In the genomic region with DNA sequence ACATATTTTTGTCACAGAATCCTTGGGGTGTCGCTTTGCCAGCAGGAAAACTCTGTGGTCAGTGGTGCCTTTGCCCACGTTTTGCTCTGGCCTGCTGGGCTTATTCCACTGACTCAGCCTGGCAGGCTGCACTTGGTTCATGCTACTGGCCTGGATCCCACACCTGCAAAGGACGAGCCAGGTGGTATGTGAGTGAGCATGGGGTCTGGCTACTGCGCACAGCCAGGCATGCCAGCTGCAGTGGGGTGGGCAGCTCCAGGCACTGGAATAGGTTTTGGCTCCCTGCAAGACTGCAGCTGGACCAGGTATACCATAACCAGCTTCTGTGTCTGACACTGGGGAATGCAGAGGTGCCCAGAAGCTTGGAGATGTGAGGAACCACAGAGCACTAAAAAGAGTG, we compare ENCODE assay signal across 25 cellular contexts.
DNase-seq lines count a peak whose midpoint lies in the region; ATAC-seq, FAIRE-seq and TF ChIP-seq lines count a peak whose summit lies in the region.
"Had no signal": no experiment of that assay in that cellular context is flagged by ENCODE, and none has a peak within 500 bp of the region (broad histone marks: within the 10 kb centered on the region; RNA-seq: fewer than 3 reads in every experiment).

No MANE protein-coding gene starts in this region.

- no peak overlapping the region for H2BK5ac ChIP-seq in neuronal stem cell (ENCODE audit: low read length)

- TF ChIP-seq POLR2A in HepG2 (IDR thresholded peaks at IDR 0.05; ENCODE audit: insufficient read depth in 1 of 2, low read depth in 2 of 2, low read length in 2 of 2) (no peak), right lobe of liver (IDR thresholded peaks at IDR 0.05) (no peak)

- no peak for FAIRE-seq in HepG2 (lab: Jason Lieb, UNC)
- FAIRE-seq: A549, GM12892, GM19239, H1 had no signal

- H3K4ac ChIP-seq in neuronal stem cell (ENCODE audit: low read length) = no peak overlapping the region

- no peak for TF ChIP-seq RAD21 in HepG2 (CRISPR knock-in tag; IDR thresholded peaks at IDR 0.05)

- TF ChIP-seq CTCF in HepG2 (CRISPR knock-in tag; IDR thresholded peaks at IDR 0.05) = no peak
- no peak for TF ChIP-seq CTCF in right lobe of liver (IDR thresholded peaks at IDR 0.05)
- no peak for TF ChIP-seq CTCF in GM13977 (IDR thresholded peaks at IDR 0.05; ENCODE audit: extremely low read depth, insufficient read depth, missing control alignments)

- H2BK120ac ChIP-seq in neuronal stem cell (ENCODE audit: low read depth, low read length) = no peak overlapping the region

- no peaks in the 10 kb centered on the region for H3K79me2 ChIP-seq in HepG2 (ENCODE audit: insufficient read depth, low read length)

- intact Hi-C loops in HepG2 (cut with micrococcal nuclease; ENCODE audit: unreplicated experiment) = no loop called here
- intact Hi-C loops in right lobe of liver (cut with DNase I) = no loop called here

- in situ Hi-C loops in HepG2 (cut with HindIII; ENCODE audit: extremely low pct_ligation_motif_present, low pct_unique_long_range_greater_than_20kb) = no loop called here
- in situ Hi-C loops in GM13977 (cut with MboI; ENCODE audit: low pct_unique_long_range_greater_than_20kb, low sequenced_read_pairs, unreplicated experiment) = no loop called here

- H3K14ac ChIP-seq in neuronal stem cell (ENCODE audit: low read length) = no peak overlapping the region

- no peak overlapping the region for H3K27ac Mint-ChIP-seq in stimulated activated effector memory CD8-positive, alpha-beta T cell treated with anti-CD3 and anti-CD28 coated beads, Interleukin-12 subunit alpha, Interleukin-12 subunit beta, amount 100 ng/mL, for 72 hours
- H3K27ac Mint-ChIP-seq: CD14-positive monocyte; CD4-positive, alpha-beta memory T cell had no signal

- H3K23ac ChIP-seq in neuronal stem cell (ENCODE audit: low read depth, low read length, poor library complexity) = no peak overlapping the region

- H3K4me3 ChIP-seq in HepG2 (replicated peaks in 1 of 3; ENCODE audit: insufficient read depth in 1 of 3, low read depth in 2 of 3, low read length in 3 of 3) = no peak overlapping the region
- no peak overlapping the region for H3K4me3 ChIP-seq in right lobe of liver
- H3K4me3 ChIP-seq in neuronal stem cell (ENCODE audit: low read length in 2 of 2) = no peak overlapping the region
- H3K4me3 ChIP-seq: A549; BLaER1 treated with 17β-estradiol and CSF1 and Interleukin-3, amounts not matched to agents 10 nM and 100 nM; GM23248 had no signal

- H3K27ac ChIP-seq in HepG2 (ENCODE audit: extremely low read length, insufficient read depth, low read length) = no peak overlapping the region
- H3K27ac ChIP-seq in right lobe of liver = no peak overlapping the region
- no peak overlapping the region for H3K27ac ChIP-seq in neuronal stem cell (replicated peaks; ENCODE audit: low read length)
- H3K27ac ChIP-seq: A549; BLaER1 treated with 17β-estradiol and CSF1 and Interleukin-3, amounts not matched to agents 10 nM and 100 nM; GM23248 had no signal

- TF ChIP-seq EP300 in HepG2 (IDR thresholded peaks at IDR 0.05; ENCODE audit: low read depth in 2 of 2, low read length in 2 of 2) (no peak), HepG2 (CRISPR knock-in tag; IDR thresholded peaks at IDR 0.05; ENCODE audit: borderline replicate concordance) (no peak)

- BruUV-seq in HepG2 (replicated peaks; lab: Mats Ljungman, UMichigan) = no TSS peak

- H3K27me3 ChIP-seq in HepG2 (ENCODE audit: control insufficient read depth in 1 of 2, insufficient read depth in 2 of 2, low read length in 2 of 2) (no peaks in the 10 kb centered on the region), right lobe of liver (no peaks in the 10 kb centered on the region), neuronal stem cell (ENCODE audit: control insufficient read depth in 3 of 3, insufficient read depth in 3 of 3, low read depth in 1 of 3, low read length in 3 of 3) (peaks cover 0 to 1% (median 0%) of the 10 kb centered on the region in 3 experiments)
- H3K27me3 ChIP-seq: BE2C; BLaER1 treated with 17β-estradiol and CSF1 and Interleukin-3, amounts not matched to agents 10 nM and 100 nM had no signal

- peak overlapping the region; percentile 19 for H2AK5ac ChIP-seq in neuronal stem cell (ENCODE audit: low read depth, low read length)

- peaks cover 6% of the 10 kb centered on the region for H3K9me3 Mint-ChIP-seq in stimulated activated effector memory CD8-positive, alpha-beta T cell treated with anti-CD3 and anti-CD28 coated beads, Interleukin-12 subunit alpha, Interleukin-12 subunit beta, amount 100 ng/mL, for 72 hours

- H3K4me2 ChIP-seq in HepG2 (ENCODE audit: low read depth, low read length) (no peak overlapping the region), neuronal stem cell (ENCODE audit: insufficient read depth, low read length, poor library complexity, severe bottlenecking) (no peak overlapping the region)
- H3K4me2 ChIP-seq: A549; BLaER1 treated with 17β-estradiol and CSF1 and Interleukin-3, amounts not matched to agents 10 nM and 100 nM had no signal

- no peak overlapping the region for H3K4me3 Mint-ChIP-seq in stimulated activated effector memory CD8-positive, alpha-beta T cell treated with anti-CD3 and anti-CD28 coated beads, Interleukin-12 subunit alpha, Interleukin-12 subunit beta, amount 100 ng/mL, for 72 hours
- H3K4me3 Mint-ChIP-seq: CD14-positive monocyte; CD4-positive, alpha-beta memory T cell had no signal

- no peak overlapping the region for H4K8ac ChIP-seq in neuronal stem cell (ENCODE audit: low read depth, low read length)

- no peaks in the 10 kb centered on the region for H3K9me3 ChIP-seq in HepG2 (ENCODE audit: low read length)
- H3K9me3 ChIP-seq in right lobe of liver = no peaks in the 10 kb centered on the region
- H3K9me3 ChIP-seq in neuronal stem cell (replicated peaks in 1 of 2; ENCODE audit: control insufficient read depth in 2 of 2, insufficient read depth in 1 of 2, low read depth in 1 of 2, low read length in 2 of 2) = peaks cover 0 to 6% of the 10 kb centered on the region in 2 donors
- H3K9me3 ChIP-seq: A549, BE2C had no signal

- no peaks in the 10 kb centered on the region for H3K36me3 ChIP-seq in HepG2 (replicated peaks in 1 of 2; ENCODE audit: control insufficient read depth in 1 of 2, insufficient read depth in 2 of 2, low read length in 2 of 2)
- H3K36me3 ChIP-seq in right lobe of liver = no peaks in the 10 kb centered on the region
- no peaks in the 10 kb centered on the region for H3K36me3 ChIP-seq in neuronal stem cell (replicated peaks in 1 of 2; ENCODE audit: control insufficient read depth in 2 of 2, insufficient read depth in 2 of 2, low read length in 2 of 2)
- H3K36me3 ChIP-seq: BE2C; BLaER1 treated with 17β-estradiol and CSF1 and Interleukin-3, amounts not matched to agents 10 nM and 100 nM had no signal

- no peak overlapping the region for H2BK15ac ChIP-seq in neuronal stem cell (ENCODE audit: low read length)

- CTCF ChIA-PET in HepG2 (lab: Yijun Ruan, JAX; ENCODE audit: low intra/inter-chr PET ratio, low total read pairs) = no interaction called here

- H3K9ac ChIP-seq in HepG2 (ENCODE audit: insufficient read depth, low read depth, low read length) (no peak overlapping the region), neuronal stem cell (ENCODE audit: low read depth, low read length, poor library complexity) (no peak overlapping the region)
- H3K9ac ChIP-seq: BLaER1 treated with 17β-estradiol and CSF1 and Interleukin-3, amounts not matched to agents 10 nM and 100 nM; GM23248 had no signal

- no peaks in the 10 kb centered on the region for H3K79me1 ChIP-seq in neuronal stem cell (ENCODE audit: low read depth, low read length)

- no peak overlapping the region for H2AFZ ChIP-seq in HepG2 (ENCODE audit: low read length)
- H2AFZ ChIP-seq in neuronal stem cell (ENCODE audit: low read length) = peak overlapping the region; percentile 8
- H2AFZ ChIP-seq: GM23248 had no signal

- H3K4me1 ChIP-seq in HepG2 (ENCODE audit: insufficient read depth, low read length) (no peaks in the 10 kb centered on the region), right lobe of liver (no peaks in the 10 kb centered on the region), neuronal stem cell (ENCODE audit: control insufficient read depth in 2 of 2, insufficient read depth in 1 of 2, low read depth in 1 of 2, low read length in 2 of 2) (no peaks in the 10 kb centered on the region)
- H3K4me1 ChIP-seq: A549, BE2C had no signal

- no peak overlapping the region for H4K91ac ChIP-seq in neuronal stem cell (ENCODE audit: low read depth, low read length, poor library complexity)

- POLR2A ChIA-PET in HepG2 (lab: Yijun Ruan, JAX) = no interaction called here

- H2BK12ac ChIP-seq in neuronal stem cell (ENCODE audit: low read length) = no peak overlapping the region

- 21% methylated on average over 4 of the region's 4 CpGs for WGBS in HepG2 (ENCODE audit: low lambda C conversion rate)
- WGBS in right lobe of liver (ENCODE audit: insufficient coverage, low coverage, low lambda C conversion rate, missing lambda C conversion rate) = 40% methylated on average over 2 of the region's 4 CpGs
- no CpG with 5 or more reads among the region's 4 CpGs for WGBS in neuronal stem cell (ENCODE audit: extremely low coverage in 2 of 2, insufficient read length in 2 of 2, insufficient replicate concordance in 1 of 2), 2 donors

- peak overlapping the region; percentile 48 for H3K18ac ChIP-seq in neuronal stem cell (ENCODE audit: low read length)

- H4K20me1 ChIP-seq in HepG2 (ENCODE audit: insufficient read depth, low read length) = no peaks in the 10 kb centered on the region
- H4K20me1 ChIP-seq: BLaER1 treated with 17β-estradiol and CSF1 and Interleukin-3, amounts not matched to agents 10 nM and 100 nM had no signal

- ATAC-seq in HepG2 (peak; percentile 27; the same call in 2 of the 3 replicates), right lobe of liver (no peak), HG02870 (IDR thresholded peaks at IDR 0.05; ENCODE audit: unreplicated experiment) (no peak)
- peak; percentile 11 for ATAC-seq in stimulated activated effector memory CD8-positive, alpha-beta T cell treated with anti-CD3 and anti-CD28 coated beads, Interleukin-12 subunit alpha, Interleukin-12 subunit beta, amount 100 ng/mL, for 72 hours
- ATAC-seq: A549 had no signal

- H3K4me1 Mint-ChIP-seq in stimulated activated effector memory CD8-positive, alpha-beta T cell treated with anti-CD3 and anti-CD28 coated beads, Interleukin-12 subunit alpha, Interleukin-12 subunit beta, amount 100 ng/mL, for 72 hours = no peaks in the 10 kb centered on the region
- H3K4me1 Mint-ChIP-seq: CD14-positive monocyte; CD4-positive, alpha-beta memory T cell had no signal

- no peaks in the 10 kb centered on the region for H3K36me3 Mint-ChIP-seq in stimulated activated effector memory CD8-positive, alpha-beta T cell treated with anti-CD3 and anti-CD28 coated beads, Interleukin-12 subunit alpha, Interleukin-12 subunit beta, amount 100 ng/mL, for 72 hours
- H3K36me3 Mint-ChIP-seq: CD4-positive, alpha-beta memory T cell had no signal

- DNase-seq in HepG2 (ENCODE audit: low spot score) (no peak), right lobe of liver (no peak), neuronal stem cell (ENCODE audit: low spot score) (no peak), CD1c-positive myeloid dendritic cell (ENCODE audit: extremely low spot score) (no peak), GM13977 (ENCODE audit: low spot score) (no peak)
- no peak for DNase-seq in stimulated activated effector memory CD8-positive, alpha-beta T cell treated with anti-CD3 and anti-CD28 coated beads, Interleukin-12 subunit alpha, Interleukin-12 subunit beta, amount 100 ng/mL, for 72 hours (ENCODE audit: low spot score in 2 of 2)
- DNase-seq: 8988T; ACHN; AML-193; BE2C; Calu3; CD4-positive, alpha-beta memory T cell; COR-L47; DMS153; DND-41; GM23248; H7; HCEC 1CT had no signal

Comparison
In these comparisons a context has a peak if more than half of its experiments do, and no peak if none do; other contexts are left out.
1. ATAC-seq: peak in HepG2 (single experiment) and stimulated activated effector memory CD8-positive, alpha-beta T cell treated with anti-CD3 and anti-CD28 coated beads, Interleukin-12 subunit alpha, Interleukin-12 subunit beta, amount 100 ng/mL, for 72 hours (single experiment); none in right lobe of liver (0 of 4) and HG02870 (single experiment).